ENCODE assay signal across 8 cellular contexts in the genomic region with DNA sequence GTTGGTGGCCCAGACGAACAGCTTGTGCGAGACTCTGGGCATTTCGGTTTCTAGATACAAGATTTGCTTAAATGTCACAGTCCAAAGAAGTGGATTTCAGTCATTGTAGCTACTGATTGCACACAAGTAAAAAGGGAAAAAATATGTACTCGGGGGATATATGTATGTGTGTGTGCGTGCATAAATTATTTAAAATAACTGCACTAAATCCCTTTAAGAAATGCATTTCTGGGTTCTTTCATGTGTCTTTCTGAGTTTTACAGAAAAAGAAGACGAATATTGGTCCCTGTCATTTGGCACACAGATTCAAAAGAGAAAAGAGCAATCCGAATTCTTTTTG. TPM values are rescaled to one million over a fixed set of nuclear protein-coding genes. Genes with fewer than 3 reads are reported as not detected.
DNase-seq lines count a peak whose midpoint lies in the region; ATAC-seq and TF ChIP-seq lines count a peak whose summit lies in the region.

No MANE protein-coding gene starts in this region.

- intact Hi-C loops in left ventricle myocardium inferior (cut with micrococcal nuclease), result loop anchor here (10.0 kb wide), 1 partner anchor 469 kb away; no protein-coding TSS in a partner anchor
- intact Hi-C loops in Right ventricle myocardium inferior (cut with DNase I), result loop anchor here (5.0 to 10.0 kb wide), 4 partner anchors 152 to 1837 kb away; no protein-coding TSS in a partner anchor
- intact Hi-C loops in mucosa of descending colon (cut with DNase I, micrococcal nuclease), result loop anchor here in 1 of 2 donors (5.0 to 10.0 kb wide), 2 partner anchors 887 to 1829 kb away; no protein-coding TSS in a partner anchor

- no peak for ATAC-seq in Right ventricle myocardium inferior
- no peak for ATAC-seq in mucosa of descending colon

- H3K9me3 ChIP-seq in left ventricle myocardium inferior (replicated peaks), result no peaks in the 10 kb centered on the region
- H3K9me3 ChIP-seq in muscle layer of duodenum (ENCODE audit: control insufficient read depth in 1 of 2, low read length in 2 of 2), result no peaks in the 10 kb centered on the region
- no peaks in the 10 kb centered on the region for H3K9me3 ChIP-seq in mucosa of descending colon

- H3K36me3 ChIP-seq in left ventricle myocardium inferior, result no peaks in the 10 kb centered on the region
- H3K36me3 ChIP-seq in muscle layer of duodenum (ENCODE audit: control insufficient read depth in 1 of 2, insufficient read depth in 2 of 2, low read length in 2 of 2), result no peaks in the 10 kb centered on the region
- no peaks in the 10 kb centered on the region for H3K36me3 ChIP-seq in urinary bladder (ENCODE audit: insufficient read depth)
- no peaks in the 10 kb centered on the region for H3K36me3 ChIP-seq in mucosa of descending colon (ENCODE audit: low read depth)

- H3K27ac ChIP-seq in left ventricle myocardium inferior (replicated peaks), result no peak overlapping the region
- H3K27ac ChIP-seq in caudate nucleus (ENCODE audit: low read depth, low read length), result peak overlapping the region; percentile 80
- peak overlapping the region; percentile 45 for H3K27ac ChIP-seq in muscle layer of duodenum (ENCODE audit: low read length)
- H3K27ac ChIP-seq in urinary bladder (ENCODE audit: low read depth), result no peak overlapping the region

- DNase-seq in left ventricle myocardium inferior (no peak), Right ventricle myocardium inferior (ENCODE audit: missing footprints) (no peak), caudate nucleus (lab: John Stamatoyannopoulos, UW) (no peak), NCI-H446 treated with DMSO at 0.1 percent for 48 hours (lab: John Stamatoyannopoulos, UW) (no peak), NCI-H226 (no peak), mucosa of descending colon (no peak)

- peaks cover 46% of the 10 kb centered on the region for H3K4me1 ChIP-seq in left ventricle myocardium inferior
- peaks cover 0 to 34% of the 10 kb centered on the region in 2 donors for H3K4me1 ChIP-seq in muscle layer of duodenum (ENCODE audit: control insufficient read depth in 1 of 2, insufficient read depth in 2 of 2, low read length in 2 of 2)
- H3K4me1 ChIP-seq in urinary bladder (ENCODE audit: insufficient read depth), result no peaks in the 10 kb centered on the region
- H3K4me1 ChIP-seq in mucosa of descending colon (ENCODE audit: low read depth), result peaks cover 15% of the 10 kb centered on the region

- H3K4me3 ChIP-seq in left ventricle myocardium inferior (peak overlapping the region; percentile 89), muscle layer of duodenum (ENCODE audit: low read depth in 1 of 2, low read length in 2 of 2) (peak overlapping the region; percentile 78 to 96), urinary bladder (ENCODE audit: low read depth, low read length) (peak overlapping the region; percentile 49), mucosa of descending colon (no peak overlapping the region)

- 15% methylated on average over 7 of the region's 7 CpGs for WGBS in urinary bladder

- H3K27me3 ChIP-seq in left ventricle myocardium inferior (ENCODE audit: low read depth) (peaks cover 53% of the 10 kb centered on the region), muscle layer of duodenum (ENCODE audit: low read depth, low read length) (peaks cover 25% of the 10 kb centered on the region)

- TF ChIP-seq CTCF in left ventricle myocardium inferior (IDR thresholded peaks at IDR 0.05; ENCODE audit: borderline replicate concordance) (no peak), mucosa of descending colon (IDR thresholded peaks at IDR 0.05) (no peak)

RNA-seq across cellular contexts. Expression of a gene that starts 2.1 kb away (rescaled TPM):
- total RNA-seq in left ventricle myocardium inferior, result 40.6 TPM
- 14.2 TPM for total RNA-seq in Right ventricle myocardium inferior
- total RNA-seq in urinary bladder, result 41.3 TPM
- polyA plus RNA-seq in urinary bladder, result 6.5 TPM
- 10 to 100 TPM; 21.4 to 36.8 (median 21.9) TPM for total RNA-seq in mucosa of descending colon

Comparison
In these comparisons a context has a peak if more than half of its experiments do, and no peak if none do; other contexts are left out.
1. H3K27ac ChIP-seq: peak in caudate nucleus (single experiment) and muscle layer of duodenum (single experiment); none in left ventricle myocardium inferior (single experiment) and urinary bladder (single experiment).